7 cellular contexts compared by ENCODE assay signal in genomic region chr3:188153949-188154757, GRCh38. TPM values are rescaled to one million over a fixed set of nuclear protein-coding genes. Genes with fewer than 3 reads are reported as not detected.
A peak's percentile ranks its signal among the peaks of the same experiment; 100 is the strongest.
DNase-seq lines count a peak whose midpoint lies in the region; ATAC-seq and TF ChIP-seq lines count a peak whose summit lies in the region.

Gene LPP (plus strand): TSS chr3:188154157. CDS start chr3:188406121, 251,964 bp downstream.

- peak within 1 kb of the TSS; percentile 94 to 98 for H3K27ac ChIP-seq in left lung

- H3K9me3 ChIP-seq in left lung, result no peaks in the 10 kb centered on the region

- no peaks in the 10 kb centered on the region for H3K27me3 ChIP-seq in left lung

- in situ Hi-C loops in GM13976 (cut with MboI; ENCODE audit: low sequenced_read_pairs, unreplicated experiment), result no loop called here

- POLR2A ChIA-PET in activated CD4-positive, alpha-beta T cell treated with anti-CD3 and anti-CD28 coated beads, Interleukin-2, amount 10 ng/mL, durations not matched to agents 7 days and 5 days (lab: Charles Lee), result no interaction called here

- peaks cover 18% of the 10 kb centered on the region for H3K36me3 Mint-ChIP-seq in activated CD4-positive, alpha-beta T cell treated with anti-CD3 and anti-CD28 coated beads, Interleukin-2, amount 10 ng/mL, durations not matched to agents 7 days and 5 days (ENCODE audit: low read depth)

- H3K27me3 Mint-ChIP-seq in activated CD4-positive, alpha-beta T cell treated with anti-CD3 and anti-CD28 coated beads, Interleukin-2, amount 10 ng/mL, durations not matched to agents 7 days and 5 days, result no peaks in the 10 kb centered on the region

- peak within 1 kb of the TSS; percentile 81 for H3K4me3 Mint-ChIP-seq in activated CD4-positive, alpha-beta T cell treated with anti-CD3 and anti-CD28 coated beads, Interleukin-2, amount 10 ng/mL, durations not matched to agents 7 days and 5 days

- peaks cover 4 to 65% of the 10 kb centered on the region in 2 donors for H3K4me1 ChIP-seq in left lung

- peak; percentile 80 for ATAC-seq in HG02571 (IDR thresholded peaks at IDR 0.05; ENCODE audit: unreplicated experiment)
- peak; percentile 85 for ATAC-seq in left lung

- peaks cover 67% of the 10 kb centered on the region for H3K4me1 Mint-ChIP-seq in activated CD4-positive, alpha-beta T cell treated with anti-CD3 and anti-CD28 coated beads, Interleukin-2, amount 10 ng/mL, durations not matched to agents 7 days and 5 days

- peak within 1 kb of the TSS; percentile 93 for H3K27ac Mint-ChIP-seq in activated CD4-positive, alpha-beta T cell treated with anti-CD3 and anti-CD28 coated beads, Interleukin-2, amount 10 ng/mL, durations not matched to agents 7 days and 5 days

- DNase-seq in GM13976 (ENCODE audit: low spot score) (peak; percentile 73), NCI-H1694 (lab: John Stamatoyannopoulos, UW) (peak; percentile 8), dedifferentiated amniotic fluid mesenchymal stem cell (ENCODE audit: extremely low spot score) (peak; percentile 43), left lung (peak; percentile 87 to 99)
- peak; percentile 86 for DNase-seq in activated CD4-positive, alpha-beta T cell treated with anti-CD3 and anti-CD28 coated beads, Interleukin-2, amount 10 ng/mL, durations not matched to agents 7 days and 5 days
- DNase-seq in stimulated activated CD4-positive, alpha-beta T cell treated with anti-CD3 and anti-CD28 coated beads, Interleukin-2, amount 100 ng/mL, for 4 hours (ENCODE audit: low read depth), result peak; percentile 72

- CTCF ChIA-PET in activated CD4-positive, alpha-beta T cell treated with anti-CD3 and anti-CD28 coated beads, Interleukin-2, amount 10 ng/mL, durations not matched to agents 7 days and 5 days (lab: Charles Lee), result interaction anchor here (0.8 to 2.9 kb wide), 9 partner anchors 11 to 416 kb away, joined by 3 to 12 read pairs (median 4); no protein-coding TSS in a partner anchor

- peak within 1 kb of the TSS; percentile 69 to 85 for H3K4me3 ChIP-seq in left lung

- intact Hi-C loops in left lung (cut with DNase I), result no loop called here

- no peaks in the 10 kb centered on the region for H3K36me3 ChIP-seq in left lung

- TF ChIP-seq CTCF in GM13976 (IDR thresholded peaks at IDR 0.05; ENCODE audit: borderline replicate concordance, control extremely low read depth, extremely low read depth, insufficient read depth, missing control alignments) (no peak), left lung (IDR thresholded peaks at IDR 0.05) (no peak)

- peaks cover 2% of the 10 kb centered on the region for H3K9me3 Mint-ChIP-seq in activated CD4-positive, alpha-beta T cell treated with anti-CD3 and anti-CD28 coated beads, Interleukin-2, amount 10 ng/mL, durations not matched to agents 7 days and 5 days

RNA-seq across cellular contexts. Expression of gene LPP, which starts in this region (rescaled TPM):
- total RNA-seq in activated CD4-positive, alpha-beta T cell treated with anti-CD3 and anti-CD28 coated beads, Interleukin-2, amount 10 ng/mL, durations not matched to agents 7 days and 5 days, result 10 to 100 TPM; 63.6 to 70.3 TPM
- total RNA-seq in left lung, result 100 to 1,000 TPM; 160 to 220 TPM

Comparison
In these comparisons a context has a peak if more than half of its experiments do, and no peak if none do; other contexts are left out.
1. Peak in every context shown above with its lines: DNase-seq, ATAC-seq, H3K4me3 ChIP-seq and H3K27ac ChIP-seq.
2. DNase-seq: peak in every context shown above with its lines; median percentile 93 in left lung; 86 in activated CD4-positive, alpha-beta T cell treated with anti-CD3 and anti-CD28 coated beads, Interleukin-2, amount 10 ng/mL, durations not matched to agents 7 days and 5 days; 73 in GM13976; 72 in stimulated activated CD4-positive, alpha-beta T cell treated with anti-CD3 and anti-CD28 coated beads, Interleukin-2, amount 100 ng/mL, for 4 hours; 43 in dedifferentiated amniotic fluid mesenchymal stem cell; 8 in NCI-H1694.